27 cellular contexts compared by ENCODE assay signal in the genomic region with DNA sequence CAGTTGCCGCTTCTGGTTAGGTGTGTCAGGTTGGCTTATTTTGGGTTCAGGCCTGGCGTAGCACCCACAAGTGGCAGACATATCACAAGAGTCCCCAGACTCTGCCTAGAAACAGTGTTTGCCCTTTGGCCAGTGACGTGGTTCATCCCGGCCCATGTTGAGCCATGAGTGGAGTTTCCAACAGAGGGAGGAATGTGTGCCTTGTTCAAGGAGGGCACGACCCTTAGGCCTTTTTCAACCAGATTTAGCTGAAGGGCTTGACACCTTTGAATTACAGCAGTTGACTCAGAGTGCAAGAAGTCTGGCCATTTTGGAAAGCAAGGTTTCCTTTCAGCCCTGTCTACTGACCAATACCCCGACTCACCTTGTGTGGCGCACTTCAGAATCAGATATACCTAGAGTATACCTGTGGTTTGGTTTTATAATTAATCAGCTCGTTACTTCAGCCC. TPM values are rescaled to one million over a fixed set of nuclear protein-coding genes. Genes with fewer than 3 reads are reported as not detected.
DNase-seq lines count a peak whose midpoint lies in the region; ATAC-seq and TF ChIP-seq lines count a peak whose summit lies in the region.
"Had no signal": no experiment of that assay in that cellular context is flagged by ENCODE, and none has a peak within 500 bp of the region (broad histone marks: within the 10 kb centered on the region; RNA-seq: fewer than 3 reads in every experiment).

No MANE protein-coding gene starts in this region.

- no peak overlapping the region for H3K4me2 ChIP-seq in trophoblast cell (ENCODE audit: low read length)
- H3K4me2 ChIP-seq in GM23338: no peak overlapping the region
- H3K4me2 ChIP-seq: BLaER1 had no signal

- H3K4ac ChIP-seq in trophoblast cell (ENCODE audit: low read depth, low read length): no peak overlapping the region

- CTCF ChIA-PET in Calu3 (lab: Charles Lee) (interaction anchor here (0.7 to 3.4 kb wide), 7 partner anchors 9 to 151 kb away, joined by 3 to 26 read pairs (median 8); a partner anchor contains a TSS), T-cell (lab: Charles Lee) (no interaction called here)

- peaks cover 15 to 26% of the 10 kb centered on the region in 2 experiments for H3K36me3 ChIP-seq in trophoblast cell (ENCODE audit: control insufficient read depth in 1 of 2, insufficient read depth in 2 of 2, low read length in 2 of 2)
- H3K36me3 ChIP-seq in GM23338 (ENCODE audit: insufficient read depth): peaks cover 21% of the 10 kb centered on the region

- peaks cover 11% of the 10 kb centered on the region; the same call in 1 of the 2 replicates for H3F3A ChIP-seq in GM23338 (replicated peaks; ENCODE audit: low read depth)

- H2AK5ac ChIP-seq in trophoblast cell (ENCODE audit: low read length): no peak overlapping the region

- peaks cover 8% of the 10 kb centered on the region for H3K79me1 ChIP-seq in trophoblast cell (ENCODE audit: low read length)

- H3K4me3 ChIP-seq in trophoblast cell (ENCODE audit: low read depth, low read length): no peak overlapping the region
- no peak overlapping the region for H3K4me3 ChIP-seq in GM23338
- H3K4me3 ChIP-seq: adrenal gland, BLaER1, MG63, upper lobe of right lung had no signal

- H3K27ac ChIP-seq in VCaP (peak overlapping the region; percentile 89), trophoblast cell (ENCODE audit: low read depth, low read length) (no peak overlapping the region), GM23338 (ENCODE audit: low read depth) (no peak overlapping the region)
- H3K27ac ChIP-seq: adrenal gland, BLaER1 had no signal

- no peak overlapping the region for H3K23ac ChIP-seq in trophoblast cell (ENCODE audit: low read length)

- TF ChIP-seq CTCF in Calu3 (IDR thresholded peaks at IDR 0.05; ENCODE audit: unreplicated experiment) (peak; percentile 59), VCaP (conservative IDR thresholded peaks at IDR 0.05) (no peak), mesothelial cell of epicardium (IDR thresholded peaks at IDR 0.05; ENCODE audit: unreplicated experiment) (no peak), GM23338 (conservative IDR thresholded peaks at IDR 0.05; ENCODE audit: low read depth in 2 of 2) (no peak)

- DNase-seq in Calu3 (peak; percentile 59), kidney tubule cell (ENCODE audit: low spot score) (peak; percentile 34), trophoblast cell (peak; percentile 44 to 45), mesothelial cell of epicardium (ENCODE audit: low spot score in 2 of 2, unreplicated experiment in 2 of 2) (no peak), GM23338 (ENCODE audit: low spot score) (no peak), T-cell (no peak)
- no peak for DNase-seq in activated CD4-positive, alpha-beta T cell treated with anti-CD3 and anti-CD28 coated beads for 1 hour
- DNase-seq: activated CD4-positive, alpha-beta memory T cell treated with anti-CD3 and anti-CD28 coated beads, Interleukin-2, amount 10 ng/mL, durations not matched to agents 7 days and 5 days; activated gamma-delta T cell treated with Interleukin-2 at 50 U/mL for 16 hours; adrenal gland; EL; GOT3; immature natural killer cell; MG63; NCI-H1417 treated with DMSO at 0.1 percent for 48 hours; NK-92 treated with Interleukin-12 subunit alpha and Interleukin-12 subunit beta, amount 100 ng/mL, for 24 hours; nucleus accumbens; retina; stimulated activated CD4-positive, alpha-beta T cell treated with anti-CD3 and anti-CD28 coated beads, Interleukin-15, amount 100 ng/mL, for 24 hours; upper lobe of right lung had no signal

- no peaks in the 10 kb centered on the region for H3K27me3 Mint-ChIP-seq in Calu3 (ENCODE audit: unreplicated experiment)
- peaks cover 5% of the 10 kb centered on the region for H3K27me3 Mint-ChIP-seq in mesothelial cell of epicardium (ENCODE audit: low read depth)
- peaks cover 8% of the 10 kb centered on the region for H3K27me3 Mint-ChIP-seq in GM23338 (ENCODE audit: insufficient read depth, low read depth, poor library complexity)
- peaks cover 0 to 8% of the 10 kb centered on the region in 2 donors for H3K27me3 Mint-ChIP-seq in T-cell
- H3K27me3 Mint-ChIP-seq: dendritic cell treated with granulocyte-macrophage colony-stimulating factor and Interleukin-4, amounts not matched to agents 40 ng/mL and 50 ng/mL, for 4 days had no signal

- H3K27ac Mint-ChIP-seq in Calu3 (ENCODE audit: unreplicated experiment) (peak overlapping the region; percentile 71), mesothelial cell of epicardium (no peak overlapping the region), GM23338 (no peak overlapping the region), T-cell (no peak overlapping the region)
- H3K27ac Mint-ChIP-seq: activated CD4-positive, alpha-beta memory T cell treated with anti-CD3 and anti-CD28 coated beads, Interleukin-2, amount 10 ng/mL, durations not matched to agents 7 days and 5 days; dendritic cell treated with granulocyte-macrophage colony-stimulating factor and Interleukin-4, amounts not matched to agents 40 ng/mL and 50 ng/mL, for 4 days; T-helper 2 cell treated with Interferon-gamma antibody and Interleukin-4, amounts not matched to agents 5 μg/mL and 100 μg/mL, for 36 hours had no signal

- peaks cover 57% of the 10 kb centered on the region for H3K4me1 Mint-ChIP-seq in Calu3 (ENCODE audit: low read depth, unreplicated experiment)
- no peaks in the 10 kb centered on the region for H3K4me1 Mint-ChIP-seq in mesothelial cell of epicardium
- peaks cover 11% of the 10 kb centered on the region; the same call in 2 of the 3 replicates for H3K4me1 Mint-ChIP-seq in GM23338
- peaks cover 24 to 39% (median 35%) of the 10 kb centered on the region in 3 donors for H3K4me1 Mint-ChIP-seq in T-cell

- no peak overlapping the region for H3K18ac ChIP-seq in trophoblast cell (ENCODE audit: low read length)

- ATAC-seq in GM23338: no peak
- ATAC-seq in T-cell (replicated peaks in 1 of 4): no peak
- ATAC-seq: SK-N-SH treated with all-trans-retinoic acid at 6 μM for 48 hours, upper lobe of right lung had no signal

- H4K91ac ChIP-seq in trophoblast cell (ENCODE audit: low read depth, low read length): no peak overlapping the region

- no peaks in the 10 kb centered on the region for H3K9me2 ChIP-seq in GM23338 (ENCODE audit: insufficient read depth)

- H3K27me3 ChIP-seq in trophoblast cell (ENCODE audit: insufficient read depth, low read length) (no peaks in the 10 kb centered on the region), GM23338 (ENCODE audit: insufficient read depth) (peaks cover 6% of the 10 kb centered on the region; the same call in 1 of the 2 replicates)
- H3K27me3 ChIP-seq: adrenal gland, MG63, upper lobe of right lung had no signal

- no peak overlapping the region for H2BK12ac ChIP-seq in trophoblast cell (ENCODE audit: low read length)

- POLR2A ChIA-PET in T-cell (lab: Charles Lee): no interaction called here

- H4K12ac ChIP-seq in trophoblast cell (ENCODE audit: low read depth, low read length): no peak overlapping the region

- H3K9me3 ChIP-seq in trophoblast cell (ENCODE audit: insufficient read depth, low read depth, low read length): no peaks in the 10 kb centered on the region
- H3K9me3 ChIP-seq: adrenal gland, MG63, upper lobe of right lung had no signal

- intact Hi-C loops in Calu3 (cut with micrococcal nuclease; ENCODE audit: unreplicated experiment): loop anchor here (5.0 kb wide), 1 partner anchor 35 kb away; a partner anchor contains a TSS

- WGBS in trophoblast cell (ENCODE audit: extremely low coverage, insufficient coverage, insufficient read length): no CpG with 5 or more reads among the region's 8 CpGs

- H2BK5ac ChIP-seq in trophoblast cell (ENCODE audit: low read depth, low read length, poor library complexity): no peak overlapping the region

- H4K20me1 ChIP-seq in GM23338 (replicated peaks; ENCODE audit: insufficient read depth): peaks cover 57% of the 10 kb centered on the region

- no peak overlapping the region for H2BK120ac ChIP-seq in trophoblast cell (ENCODE audit: insufficient read depth, low read length, poor library complexity)

- no peak overlapping the region for H3K9ac ChIP-seq in trophoblast cell (ENCODE audit: low read length)
- H3K9ac ChIP-seq: BLaER1 had no signal

- peaks cover 21 to 35% of the 10 kb centered on the region in 2 experiments for H3K4me1 ChIP-seq in trophoblast cell (ENCODE audit: control insufficient read depth in 1 of 2, insufficient read depth in 2 of 2, low read length in 2 of 2)
- peaks cover 11% of the 10 kb centered on the region; the same call in 1 of the 2 replicates for H3K4me1 ChIP-seq in GM23338 (ENCODE audit: insufficient read depth)
- H3K4me1 ChIP-seq: adrenal gland had no signal

- H3K9me3 Mint-ChIP-seq in Calu3 (ENCODE audit: low read depth, unreplicated experiment) (no peaks in the 10 kb centered on the region), mesothelial cell of epicardium (no peaks in the 10 kb centered on the region), GM23338 (no peaks in the 10 kb centered on the region), T-cell (no peaks in the 10 kb centered on the region)
- H3K9me3 Mint-ChIP-seq: activated CD4-positive, alpha-beta memory T cell treated with anti-CD3 and anti-CD28 coated beads, Interleukin-2, amount 10 ng/mL, durations not matched to agents 7 days and 5 days; dendritic cell treated with granulocyte-macrophage colony-stimulating factor and Interleukin-4, amounts not matched to agents 40 ng/mL and 50 ng/mL, for 4 days; immature natural killer cell; T-helper 2 cell treated with Interferon-gamma antibody and Interleukin-4, amounts not matched to agents 5 μg/mL and 100 μg/mL, for 36 hours had no signal

- H3K14ac ChIP-seq in trophoblast cell (ENCODE audit: low read length): no peak overlapping the region

- H4K8ac ChIP-seq in trophoblast cell (ENCODE audit: low read depth, low read length): no peak overlapping the region

- peak overlapping the region; percentile 38 for H3K4me3 Mint-ChIP-seq in Calu3 (ENCODE audit: low read depth, unreplicated experiment)
- no peak overlapping the region for H3K4me3 Mint-ChIP-seq in mesothelial cell of epicardium
- H3K4me3 Mint-ChIP-seq in GM23338: no peak overlapping the region
- H3K4me3 Mint-ChIP-seq in T-cell: no peak overlapping the region
- H3K4me3 Mint-ChIP-seq: activated CD4-positive, alpha-beta memory T cell treated with anti-CD3 and anti-CD28 coated beads, Interleukin-2, amount 10 ng/mL, durations not matched to agents 7 days and 5 days; dendritic cell treated with granulocyte-macrophage colony-stimulating factor and Interleukin-4, amounts not matched to agents 40 ng/mL and 50 ng/mL, for 4 days; immature natural killer cell; T-helper 2 cell treated with Interferon-gamma antibody and Interleukin-4, amounts not matched to agents 5 μg/mL and 100 μg/mL, for 36 hours had no signal

- peaks cover 67% of the 10 kb centered on the region for H3K36me3 Mint-ChIP-seq in Calu3 (ENCODE audit: insufficient read depth, unreplicated experiment)
- peaks cover 8% of the 10 kb centered on the region for H3K36me3 Mint-ChIP-seq in mesothelial cell of epicardium
- peaks cover 46% of the 10 kb centered on the region for H3K36me3 Mint-ChIP-seq in GM23338 (ENCODE audit: low read depth)
- H3K36me3 Mint-ChIP-seq in T-cell: peaks cover 33% of the 10 kb centered on the region

- H2AFZ ChIP-seq in trophoblast cell (ENCODE audit: insufficient read depth, low read length, poor library complexity) (no peak overlapping the region), GM23338 (no peak overlapping the region)

- no TSS peak for BruUV-seq in Calu3 (replicated peaks; lab: Mats Ljungman, UMichigan)

- H3K79me2 ChIP-seq in trophoblast cell (ENCODE audit: control insufficient read depth, insufficient read depth, low read length, poor library complexity) (peaks cover 3% of the 10 kb centered on the region), GM23338 (replicated peaks; ENCODE audit: insufficient read depth) (peaks cover 47% of the 10 kb centered on the region)

RNA-seq across cellular contexts. Expression of a gene that starts 15.1 kb away (rescaled TPM):
- total RNA-seq in Calu3 (2022) (3.1 and 4.2 TPM in 2 replicates), mesothelial cell of epicardium (2.4 to 3.2 TPM (median 2.5 TPM) in 3 replicates), T-cell (1 to 10 TPM in 2 of 5 donors, under 1 TPM in 3; 0.33 to 1.7 (median 0.66) TPM)
- polyA plus RNA-seq in trophoblast cell (2013): 0.31 and 0.49 TPM in 2 replicates
- 0.45 and 1.7 TPM in 2 replicates for total RNA-seq in GM23338 (2014; rRNA removed; shearing (Covaris generic))
- 1.4 and 1.5 TPM in 2 replicates for polyA plus RNA-seq in GM23338 (2016; fragmentation: Nextera tagmentation; extraction: Ambion mirVana)
- total RNA-seq: A673, RPMI7951 had no signal

RNA-seq across cellular contexts. Expression of a gene that starts 30.1 kb away (rescaled TPM):
- total RNA-seq in Calu3 (2022) (49.3 and 55.4 TPM in 2 replicates), mesothelial cell of epicardium (92.3 to 101 TPM (median 97.3 TPM) in 3 replicates), T-cell (100 to 1,000 TPM in 3 of 5 donors, 10 to 100 TPM in 2; 57.1 to 118 (median 105) TPM)
- 17.9 and 19.9 TPM in 2 replicates for polyA plus RNA-seq in trophoblast cell (2013)
- total RNA-seq in GM23338 (2014; rRNA removed; shearing (Covaris generic)): 39.9 and 41.1 TPM in 2 replicates
- 7.7 and 9.2 TPM in 2 replicates for polyA plus RNA-seq in GM23338 (2016; fragmentation: Nextera tagmentation; extraction: Ambion mirVana)

RNA-seq across cellular contexts. Expression of a gene that starts 34.7 kb away (rescaled TPM):
- total RNA-seq in Calu3 (2022): 68.0 and 69.9 TPM in 2 replicates
- polyA plus RNA-seq in trophoblast cell (2013): 43.3 and 44.5 TPM in 2 replicates
- total RNA-seq in mesothelial cell of epicardium: 72.3 to 78.5 TPM (median 75.1 TPM) in 3 replicates
- 97.6 and 104 TPM in 2 replicates for total RNA-seq in GM23338 (2014; rRNA removed; shearing (Covaris generic))
- 39.5 and 40.7 TPM in 2 replicates for polyA plus RNA-seq in GM23338 (2016; fragmentation: Nextera tagmentation; extraction: Ambion mirVana)
- total RNA-seq in T-cell: 10 to 100 TPM; 41.7 to 87.7 (median 85.4) TPM

RNA-seq across cellular contexts. Expression of a gene that starts 50.0 kb away (rescaled TPM):
- total RNA-seq in Calu3 (2022) (24.5 and 25.3 TPM in 2 replicates), mesothelial cell of epicardium (19.7 to 22.8 TPM (median 22.0 TPM) in 3 replicates), T-cell (10 to 100 TPM; 46.4 to 61.1 (median 56.8) TPM)
- polyA plus RNA-seq in trophoblast cell (2013): 16.1 and 17.0 TPM in 2 replicates
- total RNA-seq in GM23338 (2014; rRNA removed; shearing (Covaris generic)): 25.9 and 38.8 TPM in 2 replicates
- polyA plus RNA-seq in GM23338 (2016; fragmentation: Nextera tagmentation; extraction: Ambion mirVana): 20.4 and 21.8 TPM in 2 replicates

Comparison
In these comparisons a context has a peak if more than half of its experiments do, and no peak if none do; other contexts are left out.
1. DNase-seq: peak in Calu3 (single experiment), kidney tubule cell (single experiment) and trophoblast cell (2 of 2); none in mesothelial cell of epicardium (0 of 2), GM23338 (single experiment), T-cell (0 of 34) and activated CD4-positive, alpha-beta T cell treated with anti-CD3 and anti-CD28 coated beads for 1 hour (single experiment).